ENCODE assay signal across 8 cellular contexts in genomic region chr1:220528679-220529529, GRCh38. TPM values are rescaled to one million over a fixed set of nuclear protein-coding genes. Genes with fewer than 3 reads are reported as not detected.
DNase-seq lines count a peak whose midpoint lies in the region; ATAC-seq, FAIRE-seq and TF ChIP-seq lines count a peak whose summit lies in the region.

No MANE protein-coding gene starts in this region.

- WGBS in small intestine, 3 donors = 1 to 2% (median 2%) methylated on average over 51 to 55 of the region's 55 CpGs

- DNase-seq in Right ventricle myocardium superior (no peak), cardiac septum (ENCODE audit: low spot score) (no peak), HT1080 (ENCODE audit: low read depth) (peak; percentile 9), astrocyte of the cerebellum (ENCODE audit: low read depth) (no peak), iPS-NIHi11 (ENCODE audit: low spot score) (peak; percentile 44), small intestine (no peak)

- intact Hi-C loops in Right ventricle myocardium superior (cut with DNase I) = loop anchor here (10.0 kb wide), 1 partner anchor 234 kb away; no protein-coding TSS in a partner anchor
- intact Hi-C loops in cardiac septum (cut with DNase I) = loop anchor here (5.0 kb wide), 1 partner anchor 227 kb away; no protein-coding TSS in a partner anchor

- peak overlapping the region in 1 of 2 donors; percentile 66 for H3K27ac ChIP-seq in small intestine (ENCODE audit: low read depth in 1 of 2, low read length in 1 of 2)

- in situ Hi-C loops in astrocyte of the cerebellum (cut with HindIII; ENCODE audit: low sequenced_read_pairs) = no loop called here

- no peak for FAIRE-seq in small intestine (lab: Jason Lieb, UNC)

- H3K27me3 ChIP-seq in small intestine (ENCODE audit: control insufficient read depth in 2 of 2, insufficient read depth in 2 of 2, low read length in 2 of 2) = peaks cover 0 to 3% of the 10 kb centered on the region in 2 donors

- H3K9me3 ChIP-seq in small intestine (ENCODE audit: control insufficient read depth, low read depth) = no peaks in the 10 kb centered on the region

- H3K4me3 ChIP-seq in astrocyte of the cerebellum (ENCODE audit: low read depth, low read length) (peak overlapping the region; percentile 72), small intestine (ENCODE audit: low read depth in 1 of 2, low read length in 2 of 2) (peak overlapping the region; percentile 34 to 78)

- no peak for TF ChIP-seq CTCF in astrocyte of the cerebellum (IDR thresholded peaks at IDR 0.05; ENCODE audit: low read depth, low read length, missing control alignments)

- ATAC-seq in Right ventricle myocardium superior (ENCODE audit: poor library complexity) = peak; percentile 8
- ATAC-seq in GM21390 (IDR thresholded peaks at IDR 0.05; ENCODE audit: unreplicated experiment) = no peak
- no peak for ATAC-seq in GM21447 (IDR thresholded peaks at IDR 0.05; ENCODE audit: unreplicated experiment)

- no peaks in the 10 kb centered on the region for H3K4me1 ChIP-seq in small intestine (ENCODE audit: control insufficient read depth in 2 of 2, insufficient read depth in 1 of 2, low read depth in 1 of 2, low read length in 1 of 2)

- H3K36me3 ChIP-seq in small intestine (ENCODE audit: control insufficient read depth in 2 of 2, insufficient read depth in 2 of 2, low read length in 2 of 2) = no peaks in the 10 kb centered on the region

RNA-seq across cellular contexts. Expression of gene MARK1, which starts 1.0 kb away (rescaled TPM):
- total RNA-seq in Right ventricle myocardium superior (13.7 TPM), cardiac septum (22.0 TPM)
- total RNA-seq in HT1080 (2014; rRNA removed; shearing (Covaris generic)) = 2.0 and 3.1 TPM in 2 replicates
- 4.3 and 5.1 TPM in 2 replicates for polyA plus RNA-seq in HT1080 (2015; cell fraction: cytosol; rRNA removed)
- polyA plus RNA-seq in HT1080 (2015; cell fraction: nucleus; rRNA removed) = 3.4 and 4.2 TPM in 2 replicates
- 1 to 10 TPM in 1 of 3 donors, under 1 TPM in 2; under 0.01 to 2.1 (median under 0.01) TPM for polyA plus RNA-seq in small intestine

Comparison
In these comparisons a context has a peak if more than half of its experiments do, and no peak if none do; other contexts are left out.
1. DNase-seq: peak in HT1080 (single experiment) and iPS-NIHi11 (single experiment); none in Right ventricle myocardium superior (single experiment), cardiac septum (single experiment), astrocyte of the cerebellum (single experiment) and small intestine (single experiment).